18 cellular contexts compared by ENCODE assay signal in the genomic region with DNA sequence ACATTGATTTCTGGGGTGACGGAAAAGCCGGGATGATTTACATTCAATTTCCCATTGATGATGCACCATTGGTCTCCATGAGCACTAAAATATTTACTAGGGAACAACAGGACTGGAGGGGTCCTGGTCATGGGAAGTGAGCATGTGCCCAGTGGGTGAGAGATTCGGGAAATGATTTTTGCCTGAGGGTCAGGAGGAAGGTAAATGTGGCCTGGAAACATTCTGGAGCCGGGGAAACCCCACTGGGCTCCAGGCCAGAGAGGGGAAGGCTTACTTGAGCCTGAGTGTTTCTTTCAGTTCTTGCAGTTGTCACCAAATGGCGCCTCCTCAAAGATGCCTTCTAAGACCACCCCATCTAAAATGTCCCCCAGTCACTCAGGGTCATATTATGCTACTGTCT.
"Had no signal": no experiment of that assay in that cellular context is flagged by ENCODE, and none has a peak within 500 bp of the region (broad histone marks: within the 10 kb centered on the region; RNA-seq: fewer than 3 reads in every experiment).

No MANE protein-coding gene starts in this region.

- H3K9me3 ChIP-seq: esophagus squamous epithelium, mucosa of descending colon, ovary, tibial artery, upper lobe of right lung, vagina had no signal

- H3K27ac ChIP-seq: esophagus squamous epithelium, hepatocyte, ovary, tibial artery, upper lobe of right lung, vagina had no signal

- H3K79me2 ChIP-seq: hepatocyte had no signal

- H3K36me3 ChIP-seq: esophagus squamous epithelium, ovary, tibial artery, upper lobe of right lung, vagina had no signal

- H3K27ac Mint-ChIP-seq: naive thymus-derived CD8-positive, alpha-beta T cell; stimulated activated effector memory CD8-positive, alpha-beta T cell treated with anti-CD3 and anti-CD28 coated beads, Interleukin-12 subunit alpha, Interleukin-12 subunit beta, amount 100 ng/mL, for 72 hours; stimulated activated naive CD8-positive, alpha-beta T cell treated with anti-CD3 and anti-CD28 coated beads, Interleukin-15, Interleukin-2, amounts not matched to agents 100 ng/mL and 50 ng/mL, for 24 hours had no signal

- H3K4me3 Mint-ChIP-seq: naive thymus-derived CD8-positive, alpha-beta T cell; stimulated activated effector memory CD8-positive, alpha-beta T cell treated with anti-CD3 and anti-CD28 coated beads, Interleukin-12 subunit alpha, Interleukin-12 subunit beta, amount 100 ng/mL, for 72 hours; stimulated activated naive CD8-positive, alpha-beta T cell treated with anti-CD3 and anti-CD28 coated beads, Interleukin-15, Interleukin-2, amounts not matched to agents 100 ng/mL and 50 ng/mL, for 24 hours had no signal

- H3K4me3 ChIP-seq: esophagus squamous epithelium, hepatocyte, mucosa of descending colon, ovary, tibial artery, upper lobe of right lung, vagina had no signal

- H3K4me1 ChIP-seq: upper lobe of right lung had no signal

- H3K27me3 ChIP-seq: esophagus squamous epithelium, hepatocyte, ovary, tibial artery, upper lobe of right lung, vagina had no signal

- H3K36me3 Mint-ChIP-seq: stimulated activated effector memory CD8-positive, alpha-beta T cell treated with anti-CD3 and anti-CD28 coated beads, Interleukin-12 subunit alpha, Interleukin-12 subunit beta, amount 100 ng/mL, for 72 hours had no signal

- DNase-seq: effector memory CD4-positive, alpha-beta T cell; esophagus squamous epithelium; foreskin fibroblast; head of caudate nucleus; mucosa of descending colon; naive thymus-derived CD8-positive, alpha-beta T cell; ovary; right cardiac atrium; small intestine; stimulated activated CD4-positive, alpha-beta T cell treated with anti-CD3 and anti-CD28 coated beads, Interleukin-12 subunit alpha, Interleukin-12 subunit beta, amount 100 ng/mL, for 4 hours; stimulated activated CD8-positive, alpha-beta memory T cell treated with anti-CD3 and anti-CD28 coated beads, Interleukin-4, amount 100 ng/mL, for 48 hours; tibial artery; upper lobe of right lung had no signal

- H2AFZ ChIP-seq: hepatocyte had no signal

- ATAC-seq: left lobe of liver; mucosa of descending colon; naive thymus-derived CD8-positive, alpha-beta T cell; right cardiac atrium; stimulated activated effector memory CD8-positive, alpha-beta T cell treated with anti-CD3 and anti-CD28 coated beads, Interleukin-12 subunit alpha, Interleukin-12 subunit beta, amount 100 ng/mL, for 72 hours; upper lobe of right lung had no signal

- H3K4me2 ChIP-seq: hepatocyte had no signal

- H3K4me1 Mint-ChIP-seq: naive thymus-derived CD8-positive, alpha-beta T cell; stimulated activated effector memory CD8-positive, alpha-beta T cell treated with anti-CD3 and anti-CD28 coated beads, Interleukin-12 subunit alpha, Interleukin-12 subunit beta, amount 100 ng/mL, for 72 hours had no signal
